Comparison of ENCODE assay signal across 1 cellular context in genomic region chr1:117655220-117655577, GRCh38.
TF ChIP-seq lines count a peak whose summit lies in the region.

No MANE protein-coding gene starts in this region.

TF ChIP-seq in GM23338, 12 proteins besides CTCF, POLR2A, EP300 and RAD21 (continued from another document):
- TF ChIP-seq, protein P1, sequence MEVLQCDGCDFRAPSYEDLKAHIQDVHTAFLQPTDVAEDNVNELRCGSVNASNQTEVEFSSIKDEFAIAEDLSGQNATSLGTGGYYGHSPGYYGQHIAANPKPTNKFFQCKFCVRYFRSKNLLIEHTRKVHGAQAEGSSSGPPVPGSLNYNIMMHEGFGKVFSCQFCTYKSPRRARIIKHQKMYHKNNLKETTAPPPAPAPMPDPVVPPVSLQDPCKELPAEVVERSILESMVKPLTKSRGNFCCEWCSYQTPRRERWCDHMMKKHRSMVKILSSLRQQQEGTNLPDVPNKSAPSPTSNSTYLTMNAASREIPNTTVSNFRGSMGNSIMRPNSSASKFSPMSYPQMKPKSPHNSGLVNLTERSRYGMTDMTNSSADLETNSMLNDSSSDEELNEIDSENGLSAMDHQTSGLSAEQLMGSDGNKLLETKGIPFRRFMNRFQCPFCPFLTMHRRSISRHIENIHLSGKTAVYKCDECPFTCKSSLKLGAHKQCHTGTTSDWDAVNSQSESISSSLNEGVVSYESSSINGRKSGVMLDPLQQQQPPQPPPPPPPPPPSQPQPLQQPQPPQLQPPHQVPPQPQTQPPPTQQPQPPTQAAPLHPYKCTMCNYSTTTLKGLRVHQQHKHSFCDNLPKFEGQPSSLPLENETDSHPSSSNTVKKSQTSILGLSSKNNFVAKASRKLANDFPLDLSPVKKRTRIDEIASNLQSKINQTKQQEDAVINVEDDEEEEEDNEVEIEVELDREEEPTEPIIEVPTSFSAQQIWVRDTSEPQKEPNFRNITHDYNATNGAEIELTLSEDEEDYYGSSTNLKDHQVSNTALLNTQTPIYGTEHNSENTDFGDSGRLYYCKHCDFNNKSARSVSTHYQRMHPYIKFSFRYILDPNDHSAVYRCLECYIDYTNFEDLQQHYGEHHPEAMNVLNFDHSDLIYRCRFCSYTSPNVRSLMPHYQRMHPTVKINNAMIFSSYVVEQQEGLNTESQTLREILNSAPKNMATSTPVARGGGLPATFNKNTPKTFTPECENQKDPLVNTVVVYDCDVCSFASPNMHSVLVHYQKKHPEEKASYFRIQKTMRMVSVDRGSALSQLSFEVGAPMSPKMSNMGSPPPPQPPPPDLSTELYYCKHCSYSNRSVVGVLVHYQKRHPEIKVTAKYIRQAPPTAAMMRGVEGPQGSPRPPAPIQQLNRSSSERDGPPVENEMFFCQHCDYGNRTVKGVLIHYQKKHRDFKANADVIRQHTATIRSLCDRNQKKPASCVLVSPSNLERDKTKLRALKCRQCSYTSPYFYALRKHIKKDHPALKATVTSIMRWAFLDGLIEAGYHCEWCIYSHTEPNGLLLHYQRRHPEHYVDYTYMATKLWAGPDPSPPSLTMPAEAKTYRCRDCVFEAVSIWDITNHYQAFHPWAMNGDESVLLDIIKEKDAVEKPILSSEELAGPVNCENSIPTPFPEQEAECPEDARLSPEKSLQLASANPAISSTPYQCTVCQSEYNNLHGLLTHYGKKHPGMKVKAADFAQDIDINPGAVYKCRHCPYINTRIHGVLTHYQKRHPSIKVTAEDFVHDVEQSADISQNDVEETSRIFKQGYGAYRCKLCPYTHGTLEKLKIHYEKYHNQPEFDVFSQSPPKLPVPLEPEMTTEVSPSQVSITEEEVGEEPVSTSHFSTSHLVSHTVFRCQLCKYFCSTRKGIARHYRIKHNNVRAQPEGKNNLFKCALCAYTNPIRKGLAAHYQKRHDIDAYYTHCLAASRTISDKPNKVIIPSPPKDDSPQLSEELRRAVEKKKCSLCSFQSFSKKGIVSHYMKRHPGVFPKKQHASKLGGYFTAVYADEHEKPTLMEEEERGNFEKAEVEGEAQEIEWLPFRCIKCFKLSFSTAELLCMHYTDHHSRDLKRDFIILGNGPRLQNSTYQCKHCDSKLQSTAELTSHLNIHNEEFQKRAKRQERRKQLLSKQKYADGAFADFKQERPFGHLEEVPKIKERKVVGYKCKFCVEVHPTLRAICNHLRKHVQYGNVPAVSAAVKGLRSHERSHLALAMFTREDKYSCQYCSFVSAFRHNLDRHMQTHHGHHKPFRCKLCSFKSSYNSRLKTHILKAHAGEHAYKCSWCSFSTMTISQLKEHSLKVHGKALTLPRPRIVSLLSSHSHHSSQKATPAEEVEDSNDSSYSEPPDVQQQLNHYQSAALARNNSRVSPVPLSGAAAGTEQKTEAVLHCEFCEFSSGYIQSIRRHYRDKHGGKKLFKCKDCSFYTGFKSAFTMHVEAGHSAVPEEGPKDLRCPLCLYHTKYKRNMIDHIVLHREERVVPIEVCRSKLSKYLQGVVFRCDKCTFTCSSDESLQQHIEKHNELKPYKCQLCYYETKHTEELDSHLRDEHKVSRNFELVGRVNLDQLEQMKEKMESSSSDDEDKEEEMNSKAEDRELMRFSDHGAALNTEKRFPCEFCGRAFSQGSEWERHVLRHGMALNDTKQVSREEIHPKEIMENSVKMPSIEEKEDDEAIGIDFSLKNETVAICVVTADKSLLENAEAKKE (CRISPR knock-in tag; IDR thresholded peaks at IDR 0.05) = no peak
- TF ChIP-seq POLR2AphosphoS5 (IDR thresholded peaks at IDR 0.05; ENCODE audit: low read depth) (no peak), EZH2phosphoT487 (IDR thresholded peaks at IDR 0.05; ENCODE audit: unreplicated experiment) (no peak), CREB1 (CRISPR knock-in tag; IDR thresholded peaks at IDR 0.05; ENCODE audit: low read depth) (no peak), ZNF331 (CRISPR knock-in tag; IDR thresholded peaks at IDR 0.05; ENCODE audit: low read depth) (no peak)
